1 cellular context compared by ENCODE assay signal in the genomic region with DNA sequence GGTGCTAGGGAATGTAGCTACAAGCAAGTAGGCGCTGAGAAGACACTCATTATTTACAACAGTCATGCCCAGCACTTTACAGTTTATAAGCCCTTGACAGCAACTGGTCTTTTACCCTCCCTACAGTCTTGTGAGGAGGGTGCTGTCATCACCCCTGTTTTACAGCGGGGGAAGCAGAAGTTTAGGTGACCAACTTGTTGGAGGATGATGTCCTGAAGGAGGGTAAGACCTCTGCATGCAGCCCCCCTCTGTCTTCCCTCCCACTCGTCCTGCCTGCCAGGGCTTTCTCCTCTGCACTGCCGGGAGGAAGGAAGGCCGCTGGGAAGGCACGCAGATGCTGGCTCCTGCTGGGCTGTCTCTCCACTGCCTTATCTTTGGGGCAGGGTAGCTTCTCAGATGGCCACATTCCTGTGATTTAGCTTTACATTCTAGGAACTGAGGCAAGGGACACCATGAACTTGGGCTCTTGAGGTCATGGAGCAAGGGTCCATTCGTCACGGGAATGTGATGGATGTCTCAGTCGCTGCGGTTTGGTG.
TF ChIP-seq lines count a peak whose summit lies in the region.

No MANE protein-coding gene starts in this region.

TF ChIP-seq in IMR-90, 13 proteins besides CTCF, POLR2A, EP300 and RAD21:
- TF ChIP-seq MAZ (IDR thresholded peaks at IDR 0.05; ENCODE audit: borderline replicate concordance, low read depth, low read length) (no peak), RFX5 (IDR thresholded peaks at IDR 0.05; ENCODE audit: low read depth, low read length) (no peak), SMC3 (IDR thresholded peaks at IDR 0.05; ENCODE audit: low read depth, low read length) (no peak), RCOR1 (IDR thresholded peaks at IDR 0.05; ENCODE audit: insufficient replicate concordance, low read length) (no peak), BHLHE40 (IDR thresholded peaks at IDR 0.05; ENCODE audit: low read depth, low read length) (no peak), FOS (IDR thresholded peaks at IDR 0.05; ENCODE audit: low read depth, low read length) (no peak), CEBPB (IDR thresholded peaks at IDR 0.05; ENCODE audit: low read depth, low read length) (no peak), CHD1 (IDR thresholded peaks at IDR 0.05; ENCODE audit: low read depth, low read length) (no peak), MXI1 (IDR thresholded peaks at IDR 0.05; ENCODE audit: borderline replicate concordance, low read depth, low read length) (no peak), NFE2L2 (IDR thresholded peaks at IDR 0.05; ENCODE audit: low read depth, low read length) (no peak), MAFK (IDR thresholded peaks at IDR 0.05; ENCODE audit: low read depth, low read length) (no peak)
- TF ChIP-seq, protein P1, sequence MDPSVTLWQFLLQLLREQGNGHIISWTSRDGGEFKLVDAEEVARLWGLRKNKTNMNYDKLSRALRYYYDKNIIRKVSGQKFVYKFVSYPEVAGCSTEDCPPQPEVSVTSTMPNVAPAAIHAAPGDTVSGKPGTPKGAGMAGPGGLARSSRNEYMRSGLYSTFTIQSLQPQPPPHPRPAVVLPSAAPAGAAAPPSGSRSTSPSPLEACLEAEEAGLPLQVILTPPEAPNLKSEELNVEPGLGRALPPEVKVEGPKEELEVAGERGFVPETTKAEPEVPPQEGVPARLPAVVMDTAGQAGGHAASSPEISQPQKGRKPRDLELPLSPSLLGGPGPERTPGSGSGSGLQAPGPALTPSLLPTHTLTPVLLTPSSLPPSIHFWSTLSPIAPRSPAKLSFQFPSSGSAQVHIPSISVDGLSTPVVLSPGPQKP (IDR thresholded peaks at IDR 0.05; ENCODE audit: borderline replicate concordance, low read depth, low read length): no peak
- TF ChIP-seq, protein P2, sequence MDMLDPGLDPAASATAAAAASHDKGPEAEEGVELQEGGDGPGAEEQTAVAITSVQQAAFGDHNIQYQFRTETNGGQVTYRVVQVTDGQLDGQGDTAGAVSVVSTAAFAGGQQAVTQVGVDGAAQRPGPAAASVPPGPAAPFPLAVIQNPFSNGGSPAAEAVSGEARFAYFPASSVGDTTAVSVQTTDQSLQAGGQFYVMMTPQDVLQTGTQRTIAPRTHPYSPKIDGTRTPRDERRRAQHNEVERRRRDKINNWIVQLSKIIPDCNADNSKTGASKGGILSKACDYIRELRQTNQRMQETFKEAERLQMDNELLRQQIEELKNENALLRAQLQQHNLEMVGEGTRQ (IDR thresholded peaks at IDR 0.05; ENCODE audit: low read depth, low read length): no peak
TF ChIP-seq in IMR-90: peak in this region for 0.
